In genomic region chr4:56055027-56055976, GRCh38 we compare ENCODE assay signal across 21 cellular contexts.
A peak's percentile ranks its signal among the peaks of the same experiment; 100 is the strongest.
DNase-seq lines count a peak whose midpoint lies in the region; FAIRE-seq and TF ChIP-seq lines count a peak whose summit lies in the region.
"Had no signal": no experiment of that assay in that cellular context is flagged by ENCODE, and none has a peak within 500 bp of the region (broad histone marks: within the 10 kb centered on the region; RNA-seq: fewer than 3 reads in every experiment).

No MANE protein-coding gene starts in this region.

- H3K9me3 ChIP-seq in H9 (ENCODE audit: control insufficient read depth, low read depth, low read length) (no peaks in the 10 kb centered on the region), OCI-LY7 (ENCODE audit: low read length) (no peaks in the 10 kb centered on the region), iPS-20b (ENCODE audit: insufficient read depth, low read depth, low read length) (no peaks in the 10 kb centered on the region), small intestine (ENCODE audit: control insufficient read depth, low read depth) (no peaks in the 10 kb centered on the region), A673 (ENCODE audit: low read depth, low read length, poor library complexity, severe bottlenecking) (no peaks in the 10 kb centered on the region)
- no peaks in the 10 kb centered on the region for H3K9me3 ChIP-seq in CD8-positive, alpha-beta memory T cell (ENCODE audit: low read length)
- H3K9me3 ChIP-seq: body of pancreas, thoracic aorta had no signal

- H3K4me1 ChIP-seq in H9 (ENCODE audit: insufficient read depth, low read length): peaks cover 9% of the 10 kb centered on the region
- peaks cover 34% of the 10 kb centered on the region for H3K4me1 ChIP-seq in OCI-LY7 (ENCODE audit: insufficient read depth, low read length, poor library complexity, severe bottlenecking)
- H3K4me1 ChIP-seq in iPS-20b (ENCODE audit: insufficient read depth, low read length): peaks cover 22% of the 10 kb centered on the region; the same call in 1 of the 2 replicates
- peaks cover 0 to 5% of the 10 kb centered on the region in 2 donors for H3K4me1 ChIP-seq in small intestine (ENCODE audit: control insufficient read depth in 2 of 2, insufficient read depth in 1 of 2, low read depth in 1 of 2, low read length in 1 of 2)
- no peaks in the 10 kb centered on the region for H3K4me1 ChIP-seq in A673 (ENCODE audit: insufficient read depth, low read length, poor library complexity, severe bottlenecking)
- peaks cover under 1% of the 10 kb centered on the region for H3K4me1 ChIP-seq in CD8-positive, alpha-beta memory T cell (ENCODE audit: insufficient read depth, low read length)
- H3K4me1 ChIP-seq: body of pancreas had no signal

- no peak overlapping the region for H3K4me3 ChIP-seq in OCI-LY7 (ENCODE audit: low read depth, low read length, poor library complexity, severe bottlenecking)
- H3K4me3 ChIP-seq in iPS-20b (ENCODE audit: low read length): no peak overlapping the region
- no peak overlapping the region for H3K4me3 ChIP-seq in small intestine (ENCODE audit: low read depth in 1 of 2, low read length in 2 of 2)
- no peak overlapping the region for H3K4me3 ChIP-seq in foreskin fibroblast (ENCODE audit: low read depth in 1 of 2, low read length in 2 of 2)
- no peak overlapping the region for H3K4me3 ChIP-seq in A673 (ENCODE audit: low read depth, low read length, poor library complexity, severe bottlenecking)
- no peak overlapping the region for H3K4me3 ChIP-seq in CD8-positive, alpha-beta memory T cell (ENCODE audit: low read length)
- H3K4me3 ChIP-seq: body of pancreas, GM12878, thoracic aorta had no signal

- H3K27ac Mint-ChIP-seq in H9: peak overlapping the region in 2 of 3 experiments; percentile 89 to 92; a peak in 4 of 7 replicates
- H3K27ac Mint-ChIP-seq in CD8-positive, alpha-beta memory T cell: no peak overlapping the region
- H3K27ac Mint-ChIP-seq: activated naive CD8-positive, alpha-beta T cell; stimulated activated effector memory CD8-positive, alpha-beta T cell treated with anti-CD3 and anti-CD28 coated beads, Interleukin-12 subunit alpha, Interleukin-12 subunit beta, amount 100 ng/mL, for 72 hours had no signal

- TF ChIP-seq CTCF in H9 (conservative IDR thresholded peaks at IDR 0.05): no peak
- no peak for TF ChIP-seq CTCF in OCI-LY7 (conservative IDR thresholded peaks at IDR 0.05; ENCODE audit: low read length)
- TF ChIP-seq CTCF in foreskin fibroblast (IDR thresholded peaks at IDR 0.05; ENCODE audit: low read depth, low read length): no peak
- TF ChIP-seq CTCF in A673 (conservative IDR thresholded peaks at IDR 0.05; ENCODE audit: low read depth, low read length): no peak

- H3K9me2 ChIP-seq in OCI-LY7 (ENCODE audit: insufficient read depth, low read length): no peaks in the 10 kb centered on the region

- no peak overlapping the region for H3K56ac ChIP-seq in H9 (ENCODE audit: insufficient read length, low read depth, low read length)

- H3T11ph ChIP-seq in H9 (ENCODE audit: low read length): no peak overlapping the region

- no CpG with 5 or more reads among the region's 8 CpGs for WGBS in H9 (ENCODE audit: extremely low coverage, insufficient read length, low lambda C conversion rate)
- 15 to 49% (median 36%) methylated on average over 8 of the region's 8 CpGs for WGBS in small intestine, 3 donors

- no peak overlapping the region for H3K18ac ChIP-seq in H9 (ENCODE audit: insufficient read length, low read depth, low read length)

- no peak overlapping the region for H2BK20ac ChIP-seq in H9 (ENCODE audit: low read depth, low read length, poor library complexity, severe bottlenecking)

- H3K23ac ChIP-seq in H9 (ENCODE audit: insufficient read length, low read depth, low read length): no peak overlapping the region

- no peak overlapping the region for H2BK5ac ChIP-seq in H9 (ENCODE audit: insufficient read length, low read length)

- H3K79me2 ChIP-seq in H9 (ENCODE audit: insufficient read depth, low read length): no peaks in the 10 kb centered on the region; the same call in 1 of the 2 replicates
- peaks cover 55% of the 10 kb centered on the region; the same call in 1 of the 2 replicates for H3K79me2 ChIP-seq in OCI-LY7 (ENCODE audit: insufficient read depth, low read depth, low read length)

- H3K27me3 ChIP-seq in H9 (ENCODE audit: insufficient read depth, low read length) (no peaks in the 10 kb centered on the region), iPS-20b (ENCODE audit: insufficient read depth, low read length) (no peaks in the 10 kb centered on the region), small intestine (ENCODE audit: control insufficient read depth in 2 of 2, insufficient read depth in 2 of 2, low read length in 2 of 2) (no peaks in the 10 kb centered on the region), A673 (replicated peaks; ENCODE audit: insufficient read depth, low read depth, low read length, poor library complexity) (no peaks in the 10 kb centered on the region)
- H3K27me3 ChIP-seq in CD8-positive, alpha-beta memory T cell (ENCODE audit: insufficient read depth, low read length, poor library complexity, severe bottlenecking): peaks cover 12% of the 10 kb centered on the region

- peaks cover 6% of the 10 kb centered on the region for H3K79me1 ChIP-seq in H9 (ENCODE audit: insufficient read depth, low read depth, low read length, poor library complexity, severe bottlenecking)

- H2BK120ac ChIP-seq in H9 (ENCODE audit: low read depth, low read length, poor library complexity, severe bottlenecking): no peak overlapping the region

- no peak overlapping the region for H2AFZ ChIP-seq in H9 (ENCODE audit: low read length)
- no peak overlapping the region for H2AFZ ChIP-seq in OCI-LY7 (ENCODE audit: low read length)

- H3K4me3 Mint-ChIP-seq in H9: no peak overlapping the region
- no peak overlapping the region for H3K4me3 Mint-ChIP-seq in CD8-positive, alpha-beta memory T cell
- H3K4me3 Mint-ChIP-seq: activated naive CD8-positive, alpha-beta T cell; stimulated activated effector memory CD8-positive, alpha-beta T cell treated with anti-CD3 and anti-CD28 coated beads, Interleukin-12 subunit alpha, Interleukin-12 subunit beta, amount 100 ng/mL, for 72 hours had no signal

- no peak for DNase-seq in H9
- DNase-seq in OCI-LY7 (ENCODE audit: low spot score): no peak
- peak; percentile 48 for DNase-seq in small intestine
- DNase-seq in foreskin fibroblast: no peak
- no peak for DNase-seq in A673 (ENCODE audit: low spot score)
- DNase-seq in CD8-positive, alpha-beta memory T cell: no peak
- DNase-seq: activated CD4-positive, CD25-positive, alpha-beta regulatory T cell treated with anti-CD3 and anti-CD28 coated beads, Interleukin-2, amount 50 U/mL, for 72 hours; AML-193; body of pancreas; H7; hippocampal formation; NCI-H2227 treated with DMSO at 0.1 percent for 48 hours; RPMI8226 had no signal

- H4K20me1 ChIP-seq in H9 (ENCODE audit: control insufficient read depth, insufficient read depth, insufficient read length) (no peaks in the 10 kb centered on the region), OCI-LY7 (ENCODE audit: insufficient read depth, low read length) (no peaks in the 10 kb centered on the region)

- no peak overlapping the region for H3K27ac ChIP-seq in H9 (ENCODE audit: insufficient read length, low read depth, low read length)
- no peak overlapping the region for H3K27ac ChIP-seq in OCI-LY7 (ENCODE audit: low read depth, low read length, poor library complexity, severe bottlenecking)
- no peak overlapping the region for H3K27ac ChIP-seq in iPS-20b (ENCODE audit: low read length)
- no peak overlapping the region for H3K27ac ChIP-seq in small intestine (ENCODE audit: low read depth in 1 of 2, low read length in 1 of 2)
- H3K27ac ChIP-seq in A673 (ENCODE audit: low read depth, low read length, poor library complexity, severe bottlenecking): no peak overlapping the region
- no peak overlapping the region for H3K27ac ChIP-seq in CD8-positive, alpha-beta memory T cell (ENCODE audit: low read depth, low read length)
- H3K27ac ChIP-seq: body of pancreas, thoracic aorta had no signal

- no TSS peak for BruUV-seq in OCI-LY7 (replicated peaks; lab: Mats Ljungman, UMichigan)
- BruUV-seq in A673 (replicated peaks; lab: Mats Ljungman, UMichigan): no TSS peak

- H4K5ac ChIP-seq in H9 (ENCODE audit: insufficient read length, low read depth, low read length): no peak overlapping the region

- no peak overlapping the region for H4K8ac ChIP-seq in H9 (replicated peaks; ENCODE audit: insufficient read length, low read depth, low read length)

- no peak overlapping the region for H3K4ac ChIP-seq in H9 (ENCODE audit: low read depth, low read length)

- no peak overlapping the region for H3K14ac ChIP-seq in H9 (ENCODE audit: insufficient read depth, low read length)

- CTCF ChIA-PET in OCI-LY7 (lab: Charles Lee; ENCODE audit: unreplicated experiment): no interaction called here
- CTCF ChIA-PET in A673 (lab: Charles Lee): no interaction called here
- CTCF ChIA-PET in CD8-positive, alpha-beta memory T cell (lab: Charles Lee): no interaction called here

- H3K4me1 Mint-ChIP-seq in H9: peaks cover 44 to 55% of the 10 kb centered on the region in 2 experiments
- peaks cover 0 to 3% (median under 1%) of the 10 kb centered on the region in 3 donors for H3K4me1 Mint-ChIP-seq in CD8-positive, alpha-beta memory T cell

- no peak overlapping the region for H2AK5ac ChIP-seq in H9 (ENCODE audit: insufficient read length, low read length)

- H3K23me2 ChIP-seq in H9 (ENCODE audit: insufficient read length, low read depth, low read length, poor library complexity, severe bottlenecking): no peaks in the 10 kb centered on the region

- peaks cover 0 to 10% (median 0%) of the 10 kb centered on the region in 3 experiments; a peak in 4 of 7 replicates for H3K36me3 Mint-ChIP-seq in H9 (ENCODE audit: insufficient read depth in 1 of 3, low read depth in 3 of 3)
- peaks cover 0 to 4% (median 0%) of the 10 kb centered on the region in 3 donors for H3K36me3 Mint-ChIP-seq in CD8-positive, alpha-beta memory T cell
- H3K36me3 Mint-ChIP-seq: activated naive CD8-positive, alpha-beta T cell; stimulated activated effector memory CD8-positive, alpha-beta T cell treated with anti-CD3 and anti-CD28 coated beads, Interleukin-12 subunit alpha, Interleukin-12 subunit beta, amount 100 ng/mL, for 72 hours had no signal

- no peak for FAIRE-seq in small intestine (lab: Jason Lieb, UNC)
- FAIRE-seq: colon, endometrium, GM12878, keratinocyte had no signal

- H3K9ac ChIP-seq in H9 (ENCODE audit: extremely low read depth, insufficient read length, low read length) (no peak overlapping the region), iPS-20b (ENCODE audit: low read depth, low read length) (peak overlapping the region; percentile 3; the same call in 1 of the 2 replicates)

- H3K27me3 Mint-ChIP-seq in H9 (ENCODE audit: low read depth): no peaks in the 10 kb centered on the region
- H3K27me3 Mint-ChIP-seq in CD8-positive, alpha-beta memory T cell: peaks cover 12 to 70% of the 10 kb centered on the region in 2 donors

- intact Hi-C loops in OCI-LY7 (cut with micrococcal nuclease; ENCODE audit: unreplicated experiment) (loop anchor here (10.0 kb wide), 1 partner anchor 769 kb away; the partner anchor contains the start of gene SPINK2), A673 (cut with micrococcal nuclease; ENCODE audit: unreplicated experiment) (no loop called here)

- H2BK15ac ChIP-seq in H9 (ENCODE audit: low read depth, low read length): no peak overlapping the region

- H4K91ac ChIP-seq in H9 (ENCODE audit: insufficient read length, low read depth, low read length): no peak overlapping the region

- no peaks in the 10 kb centered on the region for H3K36me3 ChIP-seq in OCI-LY7 (ENCODE audit: insufficient read depth, low read length)
- H3K36me3 ChIP-seq in iPS-20b (ENCODE audit: insufficient read depth, low read depth, low read length): no peaks in the 10 kb centered on the region
- H3K36me3 ChIP-seq in small intestine (ENCODE audit: control insufficient read depth in 2 of 2, insufficient read depth in 2 of 2, low read length in 2 of 2): no peaks in the 10 kb centered on the region
- H3K36me3 ChIP-seq in A673 (ENCODE audit: insufficient read depth, low read length, poor library complexity, severe bottlenecking): no peaks in the 10 kb centered on the region
- no peaks in the 10 kb centered on the region for H3K36me3 ChIP-seq in CD8-positive, alpha-beta memory T cell (ENCODE audit: insufficient read depth, low read length)
- H3K36me3 ChIP-seq: thoracic aorta had no signal

- H3K4me2 ChIP-seq in H9 (ENCODE audit: insufficient read depth, insufficient read length, low read length) (no peak overlapping the region), OCI-LY7 (ENCODE audit: low read length) (peak overlapping the region; percentile 41)

- POLR2A ChIA-PET in OCI-LY7 (lab: Charles Lee): interaction anchor here (0.5 to 0.9 kb wide), 4 partner anchors 28 to 843 kb away, joined by 3 read pairs; no protein-coding TSS in a partner anchor
- POLR2A ChIA-PET in A673 (lab: Charles Lee; ENCODE audit: low non-redundant PET): no interaction called here
- POLR2A ChIA-PET in CD8-positive, alpha-beta memory T cell (lab: Charles Lee): no interaction called here

- no peaks in the 10 kb centered on the region for H3K9me3 Mint-ChIP-seq in H9
- H3K9me3 Mint-ChIP-seq in CD8-positive, alpha-beta memory T cell: no peaks in the 10 kb centered on the region
- H3K9me3 Mint-ChIP-seq: stimulated activated effector memory CD8-positive, alpha-beta T cell treated with anti-CD3 and anti-CD28 coated beads, Interleukin-12 subunit alpha, Interleukin-12 subunit beta, amount 100 ng/mL, for 72 hours had no signal

- no peak overlapping the region for H2BK12ac ChIP-seq in H9 (ENCODE audit: insufficient read length, low read depth, low read length)

Comparison
In these comparisons a context has a peak if more than half of its experiments do, and no peak if none do; other contexts are left out.
1. H3K27ac Mint-ChIP-seq: peak in H9 (2 of 3); none in CD8-positive, alpha-beta memory T cell (0 of 8).